30 cellular contexts compared by ENCODE assay signal in the genomic region with DNA sequence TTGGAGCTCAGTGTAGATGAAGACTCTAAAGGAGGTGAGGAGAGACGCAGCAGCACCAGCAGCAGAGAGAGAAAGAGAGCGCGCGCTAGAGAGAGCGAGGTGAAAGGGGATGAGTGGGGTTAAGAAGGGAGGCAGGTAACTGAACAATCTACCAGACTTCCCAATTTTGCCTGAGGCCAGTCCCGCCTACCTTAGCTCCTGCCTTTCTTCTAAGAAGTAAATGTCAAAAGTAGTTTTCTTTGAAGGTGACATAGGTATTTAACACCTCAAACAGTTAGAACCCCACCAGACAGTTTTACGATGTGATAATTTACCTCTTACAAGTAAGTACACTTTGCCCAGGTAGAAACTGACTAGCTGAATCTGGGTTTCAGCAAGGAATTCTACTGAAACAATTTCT.
"Had no signal": no experiment of that assay in that cellular context is flagged by ENCODE, and none has a peak within 500 bp of the region (broad histone marks: within the 10 kb centered on the region; RNA-seq: fewer than 3 reads in every experiment).

No MANE protein-coding gene starts in this region.

- H3K27ac Mint-ChIP-seq: activated B cell treated with CpG ODN at 0.5 μM for 24 hours; activated CD8-positive, alpha-beta T cell treated with anti-CD3 and anti-CD28 coated beads for 36 hours; activated T-cell treated with anti-CD3 and anti-CD28 coated beads, Interleukin-2, amount 50 U/mL, for 72 hours; activated T-helper 17 cell treated with anti-CD3 and anti-CD28 coated beads, Interleukin-2, amount 50 U/mL, for 72 hours; T-helper 1 cell treated with Interleukin-12 subunit alpha and Interleukin-12 subunit beta and Interleukin-4 antibody, amounts not matched to agents 30 μg/mL and 1 μg/mL, for 36 hours; T-helper 2 cell treated with Interferon-gamma antibody and Interleukin-4, amounts not matched to agents 5 μg/mL and 100 μg/mL, for 36 hours had no signal

- H3K4me1 ChIP-seq: adrenal gland, body of pancreas, breast epithelium, SJSA1 had no signal

- H3K4me1 Mint-ChIP-seq: activated B cell treated with CpG ODN at 0.5 μM for 24 hours; activated T-helper 17 cell treated with anti-CD3 and anti-CD28 coated beads, Interleukin-2, amount 50 U/mL, for 72 hours had no signal

- H3K4me2 ChIP-seq: SK-N-SH had no signal

- H3K9me3 Mint-ChIP-seq: activated B cell treated with CpG ODN at 0.5 μM for 24 hours; activated CD8-positive, alpha-beta T cell treated with anti-CD3 and anti-CD28 coated beads for 36 hours; activated T-cell treated with anti-CD3 and anti-CD28 coated beads, Interleukin-2, amount 50 U/mL, for 72 hours; activated T-helper 17 cell treated with anti-CD3 and anti-CD28 coated beads, Interleukin-2, amount 50 U/mL, for 72 hours; T-helper 1 cell treated with Interleukin-12 subunit alpha and Interleukin-12 subunit beta and Interleukin-4 antibody, amounts not matched to agents 30 μg/mL and 1 μg/mL, for 36 hours; T-helper 2 cell treated with Interferon-gamma antibody and Interleukin-4, amounts not matched to agents 5 μg/mL and 100 μg/mL, for 36 hours had no signal

- H3K27ac ChIP-seq: adrenal gland, body of pancreas, breast epithelium, SJSA1 had no signal

- H3K9ac ChIP-seq: SK-N-SH had no signal

- ATAC-seq: activated CD8-positive, alpha-beta T cell treated with anti-CD3 and anti-CD28 coated beads for 36 hours; activated T-cell treated with anti-CD3 and anti-CD28 coated beads, Interleukin-2, amount 50 U/mL, for 72 hours; activated T-helper 17 cell treated with anti-CD3 and anti-CD28 coated beads, Interleukin-2, amount 50 U/mL, for 72 hours; body of pancreas; Panc1 had no signal

- H3K4me3 ChIP-seq: adrenal gland, body of pancreas, breast epithelium, SJSA1 had no signal

- H3K9me3 ChIP-seq: adrenal gland, body of pancreas, breast epithelium, SJSA1, SK-N-SH had no signal

- FAIRE-seq: astrocyte, TTC549 had no signal

- H3K36me3 ChIP-seq: adrenal gland, breast epithelium, SJSA1 had no signal

- DNase-seq: activated B cell treated with CpG ODN at 0.5 μM for 24 hours; activated CD4-positive, alpha-beta T cell treated with anti-CD3 and anti-CD28 coated beads for 4 hours; activated CD4-positive, alpha-beta T cell treated with anti-CD3 and anti-CD28 coated beads, Interleukin-2, amount 50 U/mL, for 4 hours; activated CD4-positive, CD25-positive, alpha-beta regulatory T cell treated with anti-CD3 and anti-CD28 coated beads, Interleukin-2, amount 50 U/mL, for 72 hours; activated CD8-positive, alpha-beta T cell treated with anti-CD3 and anti-CD28 coated beads for 36 hours; activated effector memory CD4-positive, alpha-beta T cell treated with anti-CD3 and anti-CD28 coated beads, Interleukin-2, amount 50 U/mL, for 16 hours; activated naive CD4-positive, alpha-beta T cell; activated naive CD4-positive, alpha-beta T cell treated with anti-CD3 and anti-CD28 coated beads, Interleukin-2, amount 50 U/mL, for 16 hours; activated T-cell treated with anti-CD3 and anti-CD28 coated beads, Interleukin-2, amount 50 U/mL, for 1 hour; activated T-cell treated with anti-CD3 and anti-CD28 coated beads, Interleukin-2, amount 50 U/mL, for 72 hours; adrenal gland; body of pancreas; NCI-H1105; NCI-H1417 treated with DMSO at 0.1 percent for 48 hours; NCI-H1694; NCI-H1930; NCI-H2081 treated with DMSO at 0.1 percent for 48 hours; NCI-H226; NCI-H446 treated with DMSO at 0.1 percent for 48 hours; NCI-H524; SHP77; SK-N-SH had no signal

- H3K27me3 ChIP-seq: adrenal gland, body of pancreas, breast epithelium had no signal

- H3K4me3 Mint-ChIP-seq: activated B cell treated with CpG ODN at 0.5 μM for 24 hours; activated CD8-positive, alpha-beta T cell treated with anti-CD3 and anti-CD28 coated beads for 36 hours; activated T-cell treated with anti-CD3 and anti-CD28 coated beads, Interleukin-2, amount 50 U/mL, for 72 hours; activated T-helper 17 cell treated with anti-CD3 and anti-CD28 coated beads, Interleukin-2, amount 50 U/mL, for 72 hours; T-helper 1 cell treated with Interleukin-12 subunit alpha and Interleukin-12 subunit beta and Interleukin-4 antibody, amounts not matched to agents 30 μg/mL and 1 μg/mL, for 36 hours; T-helper 2 cell treated with Interferon-gamma antibody and Interleukin-4, amounts not matched to agents 5 μg/mL and 100 μg/mL, for 36 hours had no signal
